4 cellular contexts compared by ENCODE assay signal in genomic region chrX:104513162-104513561, GRCh38.
TF ChIP-seq lines count a peak whose summit lies in the region.

No MANE protein-coding gene starts in this region.

TF ChIP-seq in HepG2, 621 proteins besides CTCF, POLR2A, EP300 and RAD21:
- TF ChIP-seq MAFF (IDR thresholded peaks at IDR 0.05; ENCODE audit: low read depth, low read length) (peak; percentile 78), ZNF451 (CRISPR knock-in tag; IDR thresholded peaks at IDR 0.05) (no peak), MAFK (conservative IDR thresholded peaks at IDR 0.05 in 1 of 2, IDR thresholded peaks at IDR 0.05 in 1 of 2; ENCODE audit: low read length in 2 of 2) (peak; percentile 57 to 82; a peak in 3 of 4 replicates), ZNF580 (CRISPR knock-in tag; IDR thresholded peaks at IDR 0.05; ENCODE audit: borderline replicate concordance, low read depth) (no peak)
TF ChIP-seq in HepG2: peak in this region for 2.

TF ChIP-seq in A549, 52 proteins besides CTCF, POLR2A, EP300 and RAD21:
- TF ChIP-seq MAFK (IDR thresholded peaks at IDR 0.05; ENCODE audit: partially characterized antibody): peak; percentile 77
- TF ChIP-seq, protein P1, sequence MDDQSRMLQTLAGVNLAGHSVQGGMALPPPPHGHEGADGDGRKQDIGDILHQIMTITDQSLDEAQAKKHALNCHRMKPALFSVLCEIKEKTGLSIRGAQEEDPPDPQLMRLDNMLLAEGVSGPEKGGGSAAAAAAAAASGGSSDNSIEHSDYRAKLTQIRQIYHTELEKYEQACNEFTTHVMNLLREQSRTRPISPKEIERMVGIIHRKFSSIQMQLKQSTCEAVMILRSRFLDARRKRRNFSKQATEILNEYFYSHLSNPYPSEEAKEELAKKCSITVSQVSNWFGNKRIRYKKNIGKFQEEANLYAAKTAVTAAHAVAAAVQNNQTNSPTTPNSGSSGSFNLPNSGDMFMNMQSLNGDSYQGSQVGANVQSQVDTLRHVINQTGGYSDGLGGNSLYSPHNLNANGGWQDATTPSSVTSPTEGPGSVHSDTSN (IDR thresholded peaks at IDR 0.05): no peak

TF ChIP-seq in IMR-90, 13 proteins besides CTCF, POLR2A, EP300 and RAD21:
- no peak for TF ChIP-seq CEBPB (IDR thresholded peaks at IDR 0.05; ENCODE audit: low read depth, low read length)
- peak; percentile 89 for TF ChIP-seq MAFK (IDR thresholded peaks at IDR 0.05; ENCODE audit: low read depth, low read length)
TF ChIP-seq in IMR-90: peak in this region for 1.

TF ChIP-seq in K562, 482 proteins besides CTCF, POLR2A, EP300 and RAD21:
- TF ChIP-seq ZNF316 (IDR thresholded peaks at IDR 0.05) (peak; percentile 42; the same call in 1 of the 2 replicates), BRCA1 (IDR thresholded peaks at IDR 0.05) (no peak), BRCA1 (CRISPR knock-in tag; IDR thresholded peaks at IDR 0.05) (no peak), ZNF124 (CRISPR knock-in tag; IDR thresholded peaks at IDR 0.05) (no peak), ASH1L (IDR thresholded peaks at IDR 0.05; ENCODE audit: borderline replicate concordance, low read depth, partially characterized antibody) (no peak), GATAD2A (IDR thresholded peaks at IDR 0.05) (no peak), MAFK (IDR thresholded peaks at IDR 0.05; ENCODE audit: low read length) (peak; percentile 27; the same call in 1 of the 2 replicates), JUND (IDR thresholded peaks at IDR 0.05; ENCODE audit: borderline replicate concordance, low read depth, low read length) (no peak), JUND (tag; IDR thresholded peaks at IDR 0.05; ENCODE audit: borderline replicate concordance, low read depth, low read length) (no peak), ARHGAP35 (IDR thresholded peaks at IDR 0.05; ENCODE audit: partially characterized antibody) (no peak), MAFF (IDR thresholded peaks at IDR 0.05; ENCODE audit: low read length) (0 out of 2 replicates have a peak, but pooled peaks have one; percentile 7), FOXA1 (IDR thresholded peaks at IDR 0.05; ENCODE audit: borderline replicate concordance) (no peak), PTRF (tag; IDR thresholded peaks at IDR 0.05) (no peak), PHF8 (IDR thresholded peaks at IDR 0.05; ENCODE audit: borderline replicate concordance, low read length) (no peak)
- TF ChIP-seq, protein P2, sequence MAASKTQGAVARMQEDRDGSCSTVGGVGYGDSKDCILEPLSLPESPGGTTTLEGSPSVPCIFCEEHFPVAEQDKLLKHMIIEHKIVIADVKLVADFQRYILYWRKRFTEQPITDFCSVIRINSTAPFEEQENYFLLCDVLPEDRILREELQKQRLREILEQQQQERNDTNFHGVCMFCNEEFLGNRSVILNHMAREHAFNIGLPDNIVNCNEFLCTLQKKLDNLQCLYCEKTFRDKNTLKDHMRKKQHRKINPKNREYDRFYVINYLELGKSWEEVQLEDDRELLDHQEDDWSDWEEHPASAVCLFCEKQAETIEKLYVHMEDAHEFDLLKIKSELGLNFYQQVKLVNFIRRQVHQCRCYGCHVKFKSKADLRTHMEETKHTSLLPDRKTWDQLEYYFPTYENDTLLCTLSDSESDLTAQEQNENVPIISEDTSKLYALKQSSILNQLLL (CRISPR knock-in tag; IDR thresholded peaks at IDR 0.05; ENCODE audit: borderline replicate concordance): no peak
- TF ChIP-seq, protein P3, sequence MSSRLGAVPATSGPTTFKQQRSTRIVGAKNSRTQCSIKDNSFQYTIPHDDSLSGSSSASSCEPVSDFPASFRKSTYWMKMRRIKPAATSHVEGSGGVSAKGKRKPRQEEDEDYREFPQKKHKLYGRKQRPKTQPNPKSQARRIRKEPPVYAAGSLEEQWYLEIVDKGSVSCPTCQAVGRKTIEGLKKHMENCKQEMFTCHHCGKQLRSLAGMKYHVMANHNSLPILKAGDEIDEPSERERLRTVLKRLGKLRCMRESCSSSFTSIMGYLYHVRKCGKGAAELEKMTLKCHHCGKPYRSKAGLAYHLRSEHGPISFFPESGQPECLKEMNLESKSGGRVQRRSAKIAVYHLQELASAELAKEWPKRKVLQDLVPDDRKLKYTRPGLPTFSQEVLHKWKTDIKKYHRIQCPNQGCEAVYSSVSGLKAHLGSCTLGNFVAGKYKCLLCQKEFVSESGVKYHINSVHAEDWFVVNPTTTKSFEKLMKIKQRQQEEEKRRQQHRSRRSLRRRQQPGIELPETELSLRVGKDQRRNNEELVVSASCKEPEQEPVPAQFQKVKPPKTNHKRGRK (tag; IDR thresholded peaks at IDR 0.05): no peak
- TF ChIP-seq, protein P4, sequence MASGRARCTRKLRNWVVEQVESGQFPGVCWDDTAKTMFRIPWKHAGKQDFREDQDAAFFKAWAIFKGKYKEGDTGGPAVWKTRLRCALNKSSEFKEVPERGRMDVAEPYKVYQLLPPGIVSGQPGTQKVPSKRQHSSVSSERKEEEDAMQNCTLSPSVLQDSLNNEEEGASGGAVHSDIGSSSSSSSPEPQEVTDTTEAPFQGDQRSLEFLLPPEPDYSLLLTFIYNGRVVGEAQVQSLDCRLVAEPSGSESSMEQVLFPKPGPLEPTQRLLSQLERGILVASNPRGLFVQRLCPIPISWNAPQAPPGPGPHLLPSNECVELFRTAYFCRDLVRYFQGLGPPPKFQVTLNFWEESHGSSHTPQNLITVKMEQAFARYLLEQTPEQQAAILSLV (tag; IDR thresholded peaks at IDR 0.05): no peak
